In the genomic region with DNA sequence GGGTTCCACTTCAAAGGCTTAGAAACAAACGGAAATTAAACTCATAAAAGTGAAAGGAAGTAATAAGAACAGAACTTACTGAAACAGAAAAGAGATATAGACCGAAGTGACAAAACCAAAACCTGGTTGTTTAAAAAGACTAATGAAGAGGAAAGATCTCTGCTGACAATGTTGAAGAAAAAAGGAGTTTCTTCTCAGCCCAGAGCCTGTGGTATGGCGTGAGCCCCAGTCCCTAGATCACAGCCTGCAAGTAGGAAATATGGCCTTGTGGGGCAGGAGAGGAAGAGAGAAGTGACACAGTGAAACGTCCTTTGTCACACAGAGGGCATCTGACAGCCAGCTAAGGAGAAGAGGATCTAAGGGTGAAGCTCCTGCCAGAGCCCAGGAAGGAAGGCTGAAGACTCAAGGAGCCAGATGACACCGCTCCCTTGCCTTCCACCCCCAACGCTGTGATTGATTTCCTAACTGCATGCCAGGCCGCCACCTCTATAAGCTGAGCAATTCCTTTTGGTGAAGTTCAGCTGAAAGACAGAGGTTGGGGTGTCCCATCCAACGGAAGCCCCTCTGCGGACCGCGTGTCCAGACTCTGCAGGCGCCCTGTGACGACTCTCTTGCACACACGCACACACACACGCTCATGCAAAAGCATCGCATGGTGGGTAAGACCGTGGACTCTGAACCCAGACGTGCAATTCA, we compare ENCODE assay signal across 8 cellular contexts.
DNase-seq lines count a peak whose midpoint lies in the region; ATAC-seq and TF ChIP-seq lines count a peak whose summit lies in the region.

No MANE protein-coding gene starts in this region.

- TF ChIP-seq POLR2A in gastroesophageal sphincter (IDR thresholded peaks at IDR 0.05), result no peak
- TF ChIP-seq POLR2A in esophagus squamous epithelium (IDR thresholded peaks at IDR 0.05), result no peak

- H3K27me3 Mint-ChIP-seq in natural killer cell treated with Interleukin-12 subunit alpha and Interleukin-12 subunit beta and Interleukin-15 and Interleukin-18, amount 100 ng/mL, for 72 hours, result peaks cover 0 to under 1% of the 10 kb centered on the region in 2 donors

- H3K4me1 Mint-ChIP-seq in natural killer cell treated with Interleukin-12 subunit alpha and Interleukin-12 subunit beta and Interleukin-15 and Interleukin-18, amount 100 ng/mL, for 72 hours (ENCODE audit: low read depth in 2 of 2), result peaks cover 59 to 62% of the 10 kb centered on the region in 2 donors

- no peak for DNase-seq in natural killer cell treated with Interleukin-12 subunit alpha and Interleukin-12 subunit beta and Interleukin-15 and Interleukin-18, amount 100 ng/mL, for 72 hours (ENCODE audit: low spot score)
- DNase-seq in dermis blood vessel endothelial cell (no peak), esophagus squamous epithelium (lab: John Stamatoyannopoulos, UW) (no peak)
- DNase-seq in stimulated activated CD8-positive, alpha-beta memory T cell treated with anti-CD3 and anti-CD28 coated beads, Interleukin-4, amount 100 ng/mL, for 48 hours, result no peak

- H3K4me1 ChIP-seq in gastroesophageal sphincter (peaks cover 0 to 85% (median 38%) of the 10 kb centered on the region in 3 donors), esophagus squamous epithelium (peaks cover 21 to 75% (median 34%) of the 10 kb centered on the region in 3 donors)

- TF ChIP-seq EP300 in gastroesophageal sphincter (IDR thresholded peaks at IDR 0.05), result no peak

- H3K36me3 Mint-ChIP-seq in natural killer cell treated with Interleukin-12 subunit alpha and Interleukin-12 subunit beta and Interleukin-15 and Interleukin-18, amount 100 ng/mL, for 72 hours, result peaks cover 8% of the 10 kb centered on the region

- H3K4me3 ChIP-seq in gastroesophageal sphincter (no peak overlapping the region), esophagus squamous epithelium (no peak overlapping the region)

- no peak for TF ChIP-seq CTCF in VCaP (conservative IDR thresholded peaks at IDR 0.05)
- TF ChIP-seq CTCF in gastroesophageal sphincter (IDR thresholded peaks at IDR 0.05), result no peak
- no peak for TF ChIP-seq CTCF in esophagus squamous epithelium (IDR thresholded peaks at IDR 0.05)

- H3K9me3 Mint-ChIP-seq in natural killer cell treated with Interleukin-12 subunit alpha and Interleukin-12 subunit beta and Interleukin-15 and Interleukin-18, amount 100 ng/mL, for 72 hours, result peaks cover 4% of the 10 kb centered on the region

- H3K27ac ChIP-seq in VCaP (peak overlapping the region; percentile 31; the same call in 1 of the 2 replicates), gastroesophageal sphincter (peak overlapping the region in 1 of 4 donors; percentile 82), esophagus squamous epithelium (peak overlapping the region in 1 of 4 donors; percentile 49)

- ATAC-seq in GM18498 (IDR thresholded peaks at IDR 0.05; ENCODE audit: unreplicated experiment), result peak; percentile 62
- ATAC-seq in HG02981 (IDR thresholded peaks at IDR 0.05; ENCODE audit: unreplicated experiment), result peak; percentile 69
- peak; percentile 60 to 64 for ATAC-seq in natural killer cell treated with Interleukin-12 subunit alpha and Interleukin-12 subunit beta and Interleukin-15 and Interleukin-18, amount 100 ng/mL, for 72 hours
- no peak for ATAC-seq in gastroesophageal sphincter

- peak overlapping the region; percentile 73 for H3K4me3 Mint-ChIP-seq in natural killer cell treated with Interleukin-12 subunit alpha and Interleukin-12 subunit beta and Interleukin-15 and Interleukin-18, amount 100 ng/mL, for 72 hours

- H3K36me3 ChIP-seq in gastroesophageal sphincter, result no peaks in the 10 kb centered on the region
- H3K36me3 ChIP-seq in esophagus squamous epithelium, result no peaks in the 10 kb centered on the region

- H3K27ac Mint-ChIP-seq in natural killer cell treated with Interleukin-12 subunit alpha and Interleukin-12 subunit beta and Interleukin-15 and Interleukin-18, amount 100 ng/mL, for 72 hours, result peak overlapping the region; percentile 55 to 80

- H3K27me3 ChIP-seq in gastroesophageal sphincter, result no peaks in the 10 kb centered on the region
- H3K27me3 ChIP-seq in esophagus squamous epithelium, result no peaks in the 10 kb centered on the region

- WGBS in gastroesophageal sphincter (ENCODE audit: low coverage in 1 of 2), 2 donors, result 74 to 83% methylated on average over 16 to 18 of the region's 18 CpGs
- 77 to 79% methylated on average over 18 of the region's 18 CpGs for WGBS in esophagus squamous epithelium, 2 donors

- H3K9me3 ChIP-seq in gastroesophageal sphincter (peaks cover 0 to 7% (median 0%) of the 10 kb centered on the region in 3 donors), esophagus squamous epithelium (no peaks in the 10 kb centered on the region)

- intact Hi-C loops in esophagus squamous epithelium (cut with DNase I), result no loop called here
